Comparison of ENCODE assay signal across 1 cellular context in the genomic region with DNA sequence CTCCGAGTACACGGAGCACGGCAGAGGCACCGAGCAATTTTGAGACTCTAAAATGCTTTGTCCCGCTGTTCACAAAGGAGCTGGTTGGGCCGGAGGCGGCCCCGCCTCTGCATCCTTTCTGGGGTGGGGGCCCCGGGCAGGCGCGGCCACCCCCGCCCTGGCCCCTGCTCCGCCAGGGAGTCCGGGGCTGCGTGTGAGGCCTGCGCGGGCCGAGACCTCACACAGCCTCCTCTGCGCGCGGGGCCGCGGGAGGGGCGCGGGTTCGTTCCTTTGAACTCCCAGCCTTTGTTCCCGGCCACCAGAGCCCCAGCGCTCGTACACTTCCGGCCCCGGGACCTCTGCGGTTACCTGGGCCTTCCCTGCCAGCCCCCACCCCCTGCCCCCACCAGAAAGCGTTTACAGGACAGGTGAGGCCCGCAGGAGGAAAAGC.
A peak's percentile ranks its signal among the peaks of the same experiment; 100 is the strongest.
TF ChIP-seq lines count a peak whose summit lies in the region.

No MANE protein-coding gene starts in this region.

TF ChIP-seq in HepG2, 621 proteins besides CTCF, POLR2A, EP300 and RAD21 (continued from another document and continues in another):
- TF ChIP-seq, protein P1, sequence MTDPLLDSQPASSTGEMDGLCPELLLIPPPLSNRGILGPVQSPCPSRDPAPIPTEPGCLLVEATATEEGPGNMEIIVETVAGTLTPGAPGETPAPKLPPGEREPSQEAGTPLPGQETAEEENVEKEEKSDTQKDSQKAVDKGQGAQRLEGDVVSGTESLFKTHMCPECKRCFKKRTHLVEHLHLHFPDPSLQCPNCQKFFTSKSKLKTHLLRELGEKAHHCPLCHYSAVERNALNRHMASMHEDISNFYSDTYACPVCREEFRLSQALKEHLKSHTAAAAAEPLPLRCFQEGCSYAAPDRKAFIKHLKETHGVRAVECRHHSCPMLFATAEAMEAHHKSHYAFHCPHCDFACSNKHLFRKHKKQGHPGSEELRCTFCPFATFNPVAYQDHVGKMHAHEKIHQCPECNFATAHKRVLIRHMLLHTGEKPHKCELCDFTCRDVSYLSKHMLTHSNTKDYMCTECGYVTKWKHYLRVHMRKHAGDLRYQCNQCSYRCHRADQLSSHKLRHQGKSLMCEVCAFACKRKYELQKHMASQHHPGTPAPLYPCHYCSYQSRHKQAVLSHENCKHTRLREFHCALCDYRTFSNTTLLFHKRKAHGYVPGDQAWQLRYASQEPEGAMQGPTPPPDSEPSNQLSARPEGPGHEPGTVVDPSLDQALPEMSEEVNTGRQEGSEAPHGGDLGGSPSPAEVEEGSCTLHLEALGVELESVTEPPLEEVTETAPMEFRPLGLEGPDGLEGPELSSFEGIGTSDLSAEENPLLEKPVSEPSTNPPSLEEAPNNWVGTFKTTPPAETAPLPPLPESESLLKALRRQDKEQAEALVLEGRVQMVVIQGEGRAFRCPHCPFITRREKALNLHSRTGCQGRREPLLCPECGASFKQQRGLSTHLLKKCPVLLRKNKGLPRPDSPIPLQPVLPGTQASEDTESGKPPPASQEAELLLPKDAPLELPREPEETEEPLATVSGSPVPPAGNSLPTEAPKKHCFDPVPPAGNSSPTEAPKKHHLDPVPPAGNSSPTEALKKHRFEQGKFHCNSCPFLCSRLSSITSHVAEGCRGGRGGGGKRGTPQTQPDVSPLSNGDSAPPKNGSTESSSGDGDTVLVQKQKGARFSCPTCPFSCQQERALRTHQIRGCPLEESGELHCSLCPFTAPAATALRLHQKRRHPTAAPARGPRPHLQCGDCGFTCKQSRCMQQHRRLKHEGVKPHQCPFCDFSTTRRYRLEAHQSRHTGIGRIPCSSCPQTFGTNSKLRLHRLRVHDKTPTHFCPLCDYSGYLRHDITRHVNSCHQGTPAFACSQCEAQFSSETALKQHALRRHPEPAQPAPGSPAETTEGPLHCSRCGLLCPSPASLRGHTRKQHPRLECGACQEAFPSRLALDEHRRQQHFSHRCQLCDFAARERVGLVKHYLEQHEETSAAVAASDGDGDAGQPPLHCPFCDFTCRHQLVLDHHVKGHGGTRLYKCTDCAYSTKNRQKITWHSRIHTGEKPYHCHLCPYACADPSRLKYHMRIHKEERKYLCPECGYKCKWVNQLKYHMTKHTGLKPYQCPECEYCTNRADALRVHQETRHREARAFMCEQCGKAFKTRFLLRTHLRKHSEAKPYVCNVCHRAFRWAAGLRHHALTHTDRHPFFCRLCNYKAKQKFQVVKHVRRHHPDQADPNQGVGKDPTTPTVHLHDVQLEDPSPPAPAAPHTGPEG (CRISPR knock-in tag; IDR thresholded peaks at IDR 0.05), result no peak
- TF ChIP-seq ESRRA (CRISPR knock-in tag; IDR thresholded peaks at IDR 0.05; ENCODE audit: low read depth), result no peak
- TF ChIP-seq PAF1 (CRISPR knock-in tag; IDR thresholded peaks at IDR 0.05), result no peak
- no peak for TF ChIP-seq NBN (conservative IDR thresholded peaks at IDR 0.05)
- no peak for TF ChIP-seq SATB2 (CRISPR knock-in tag; IDR thresholded peaks at IDR 0.05)
- no peak for TF ChIP-seq ZNF570 (CRISPR knock-in tag; IDR thresholded peaks at IDR 0.05; ENCODE audit: borderline replicate concordance)
- TF ChIP-seq RNF2 (conservative IDR thresholded peaks at IDR 0.05; ENCODE audit: low read depth), result no peak
- no peak for TF ChIP-seq ZNF660 (CRISPR knock-in tag; IDR thresholded peaks at IDR 0.05; ENCODE audit: borderline replicate concordance, low read depth)
- peak; percentile 88 for TF ChIP-seq GABPB1 (CRISPR knock-in tag; IDR thresholded peaks at IDR 0.05)
- peak; percentile 61; the same call in 1 of the 2 replicates for TF ChIP-seq ZMYM3 (CRISPR knock-in tag; IDR thresholded peaks at IDR 0.05)
- TF ChIP-seq, protein P2, sequence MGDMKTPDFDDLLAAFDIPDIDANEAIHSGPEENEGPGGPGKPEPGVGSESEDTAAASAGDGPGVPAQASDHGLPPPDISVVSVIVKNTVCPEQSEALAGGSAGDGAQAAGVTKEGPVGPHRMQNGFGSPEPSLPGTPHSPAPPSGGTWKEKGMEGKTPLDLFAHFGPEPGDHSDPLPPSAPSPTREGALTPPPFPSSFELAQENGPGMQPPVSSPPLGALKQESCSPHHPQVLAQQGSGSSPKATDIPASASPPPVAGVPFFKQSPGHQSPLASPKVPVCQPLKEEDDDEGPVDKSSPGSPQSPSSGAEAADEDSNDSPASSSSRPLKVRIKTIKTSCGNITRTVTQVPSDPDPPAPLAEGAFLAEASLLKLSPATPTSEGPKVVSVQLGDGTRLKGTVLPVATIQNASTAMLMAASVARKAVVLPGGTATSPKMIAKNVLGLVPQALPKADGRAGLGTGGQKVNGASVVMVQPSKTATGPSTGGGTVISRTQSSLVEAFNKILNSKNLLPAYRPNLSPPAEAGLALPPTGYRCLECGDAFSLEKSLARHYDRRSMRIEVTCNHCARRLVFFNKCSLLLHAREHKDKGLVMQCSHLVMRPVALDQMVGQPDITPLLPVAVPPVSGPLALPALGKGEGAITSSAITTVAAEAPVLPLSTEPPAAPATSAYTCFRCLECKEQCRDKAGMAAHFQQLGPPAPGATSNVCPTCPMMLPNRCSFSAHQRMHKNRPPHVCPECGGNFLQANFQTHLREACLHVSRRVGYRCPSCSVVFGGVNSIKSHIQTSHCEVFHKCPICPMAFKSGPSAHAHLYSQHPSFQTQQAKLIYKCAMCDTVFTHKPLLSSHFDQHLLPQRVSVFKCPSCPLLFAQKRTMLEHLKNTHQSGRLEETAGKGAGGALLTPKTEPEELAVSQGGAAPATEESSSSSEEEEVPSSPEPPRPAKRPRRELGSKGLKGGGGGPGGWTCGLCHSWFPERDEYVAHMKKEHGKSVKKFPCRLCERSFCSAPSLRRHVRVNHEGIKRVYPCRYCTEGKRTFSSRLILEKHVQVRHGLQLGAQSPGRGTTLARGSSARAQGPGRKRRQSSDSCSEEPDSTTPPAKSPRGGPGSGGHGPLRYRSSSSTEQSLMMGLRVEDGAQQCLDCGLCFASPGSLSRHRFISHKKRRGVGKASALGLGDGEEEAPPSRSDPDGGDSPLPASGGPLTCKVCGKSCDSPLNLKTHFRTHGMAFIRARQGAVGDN (CRISPR knock-in tag; IDR thresholded peaks at IDR 0.05), result peak; percentile 80
- no peak for TF ChIP-seq FLYWCH1 (CRISPR knock-in tag; IDR thresholded peaks at IDR 0.05)
- TF ChIP-seq, protein P3, sequence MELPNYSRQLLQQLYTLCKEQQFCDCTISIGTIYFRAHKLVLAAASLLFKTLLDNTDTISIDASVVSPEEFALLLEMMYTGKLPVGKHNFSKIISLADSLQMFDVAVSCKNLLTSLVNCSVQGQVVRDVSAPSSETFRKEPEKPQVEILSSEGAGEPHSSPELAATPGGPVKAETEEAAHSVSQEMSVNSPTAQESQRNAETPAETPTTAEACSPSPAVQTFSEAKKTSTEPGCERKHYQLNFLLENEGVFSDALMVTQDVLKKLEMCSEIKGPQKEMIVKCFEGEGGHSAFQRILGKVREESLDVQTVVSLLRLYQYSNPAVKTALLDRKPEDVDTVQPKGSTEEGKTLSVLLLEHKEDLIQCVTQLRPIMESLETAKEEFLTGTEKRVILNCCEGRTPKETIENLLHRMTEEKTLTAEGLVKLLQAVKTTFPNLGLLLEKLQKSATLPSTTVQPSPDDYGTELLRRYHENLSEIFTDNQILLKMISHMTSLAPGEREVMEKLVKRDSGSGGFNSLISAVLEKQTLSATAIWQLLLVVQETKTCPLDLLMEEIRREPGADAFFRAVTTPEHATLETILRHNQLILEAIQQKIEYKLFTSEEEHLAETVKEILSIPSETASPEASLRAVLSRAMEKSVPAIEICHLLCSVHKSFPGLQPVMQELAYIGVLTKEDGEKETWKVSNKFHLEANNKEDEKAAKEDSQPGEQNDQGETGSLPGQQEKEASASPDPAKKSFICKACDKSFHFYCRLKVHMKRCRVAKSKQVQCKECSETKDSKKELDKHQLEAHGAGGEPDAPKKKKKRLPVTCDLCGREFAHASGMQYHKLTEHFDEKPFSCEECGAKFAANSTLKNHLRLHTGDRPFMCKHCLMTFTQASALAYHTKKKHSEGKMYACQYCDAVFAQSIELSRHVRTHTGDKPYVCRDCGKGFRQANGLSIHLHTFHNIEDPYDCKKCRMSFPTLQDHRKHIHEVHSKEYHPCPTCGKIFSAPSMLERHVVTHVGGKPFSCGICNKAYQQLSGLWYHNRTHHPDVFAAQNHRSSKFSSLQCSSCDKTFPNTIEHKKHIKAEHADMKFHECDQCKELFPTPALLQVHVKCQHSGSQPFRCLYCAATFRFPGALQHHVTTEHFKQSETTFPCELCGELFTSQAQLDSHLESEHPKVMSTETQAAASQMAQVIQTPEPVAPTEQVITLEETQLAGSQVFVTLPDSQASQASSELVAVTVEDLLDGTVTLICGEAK (IDR thresholded peaks at IDR 0.05), result no peak
- TF ChIP-seq, protein P3 (CRISPR knock-in tag; IDR thresholded peaks at IDR 0.05), result no peak
- TF ChIP-seq, protein P4, sequence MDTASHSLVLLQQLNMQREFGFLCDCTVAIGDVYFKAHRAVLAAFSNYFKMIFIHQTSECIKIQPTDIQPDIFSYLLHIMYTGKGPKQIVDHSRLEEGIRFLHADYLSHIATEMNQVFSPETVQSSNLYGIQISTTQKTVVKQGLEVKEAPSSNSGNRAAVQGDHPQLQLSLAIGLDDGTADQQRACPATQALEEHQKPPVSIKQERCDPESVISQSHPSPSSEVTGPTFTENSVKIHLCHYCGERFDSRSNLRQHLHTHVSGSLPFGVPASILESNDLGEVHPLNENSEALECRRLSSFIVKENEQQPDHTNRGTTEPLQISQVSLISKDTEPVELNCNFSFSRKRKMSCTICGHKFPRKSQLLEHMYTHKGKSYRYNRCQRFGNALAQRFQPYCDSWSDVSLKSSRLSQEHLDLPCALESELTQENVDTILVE (CRISPR knock-in tag; IDR thresholded peaks at IDR 0.05), result peak; percentile 37; the same call in 1 of the 2 replicates
- no peak for TF ChIP-seq ZNF326 (CRISPR knock-in tag; IDR thresholded peaks at IDR 0.05; ENCODE audit: borderline replicate concordance)
- no peak for TF ChIP-seq ZNF562 (CRISPR knock-in tag; IDR thresholded peaks at IDR 0.05; ENCODE audit: borderline replicate concordance)
- TF ChIP-seq, protein P5, sequence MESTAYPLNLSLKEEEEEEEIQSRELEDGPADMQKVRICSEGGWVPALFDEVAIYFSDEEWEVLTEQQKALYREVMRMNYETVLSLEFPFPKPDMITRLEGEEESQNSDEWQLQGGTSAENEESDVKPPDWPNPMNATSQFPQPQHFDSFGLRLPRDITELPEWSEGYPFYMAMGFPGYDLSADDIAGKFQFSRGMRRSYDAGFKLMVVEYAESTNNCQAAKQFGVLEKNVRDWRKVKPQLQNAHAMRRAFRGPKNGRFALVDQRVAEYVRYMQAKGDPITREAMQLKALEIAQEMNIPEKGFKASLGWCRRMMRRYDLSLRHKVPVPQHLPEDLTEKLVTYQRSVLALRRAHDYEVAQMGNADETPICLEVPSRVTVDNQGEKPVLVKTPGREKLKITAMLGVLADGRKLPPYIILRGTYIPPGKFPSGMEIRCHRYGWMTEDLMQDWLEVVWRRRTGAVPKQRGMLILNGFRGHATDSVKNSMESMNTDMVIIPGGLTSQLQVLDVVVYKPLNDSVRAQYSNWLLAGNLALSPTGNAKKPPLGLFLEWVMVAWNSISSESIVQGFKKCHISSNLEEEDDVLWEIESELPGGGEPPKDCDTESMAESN (CRISPR knock-in tag; conservative IDR thresholded peaks at IDR 0.05), result no peak
- TF ChIP-seq, protein P6, sequence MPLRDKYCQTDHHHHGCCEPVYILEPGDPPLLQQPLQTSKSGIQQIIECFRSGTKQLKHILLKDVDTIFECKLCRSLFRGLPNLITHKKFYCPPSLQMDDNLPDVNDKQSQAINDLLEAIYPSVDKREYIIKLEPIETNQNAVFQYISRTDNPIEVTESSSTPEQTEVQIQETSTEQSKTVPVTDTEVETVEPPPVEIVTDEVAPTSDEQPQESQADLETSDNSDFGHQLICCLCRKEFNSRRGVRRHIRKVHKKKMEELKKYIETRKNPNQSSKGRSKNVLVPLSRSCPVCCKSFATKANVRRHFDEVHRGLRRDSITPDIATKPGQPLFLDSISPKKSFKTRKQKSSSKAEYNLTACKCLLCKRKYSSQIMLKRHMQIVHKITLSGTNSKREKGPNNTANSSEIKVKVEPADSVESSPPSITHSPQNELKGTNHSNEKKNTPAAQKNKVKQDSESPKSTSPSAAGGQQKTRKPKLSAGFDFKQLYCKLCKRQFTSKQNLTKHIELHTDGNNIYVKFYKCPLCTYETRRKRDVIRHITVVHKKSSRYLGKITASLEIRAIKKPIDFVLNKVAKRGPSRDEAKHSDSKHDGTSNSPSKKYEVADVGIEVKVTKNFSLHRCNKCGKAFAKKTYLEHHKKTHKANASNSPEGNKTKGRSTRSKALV (CRISPR knock-in tag; IDR thresholded peaks at IDR 0.05), result peak; percentile 68; the same call in 1 of the 2 replicates
- TF ChIP-seq JUN (CRISPR knock-in tag; IDR thresholded peaks at IDR 0.05), result no peak
- no peak for TF ChIP-seq ZFP82 (CRISPR knock-in tag; IDR thresholded peaks at IDR 0.05; ENCODE audit: borderline replicate concordance)
- TF ChIP-seq FOSL1 (CRISPR knock-in tag; IDR thresholded peaks at IDR 0.05; ENCODE audit: borderline replicate concordance), result no peak
- TF ChIP-seq NFKBIZ (CRISPR knock-in tag; IDR thresholded peaks at IDR 0.05), result no peak
- peak; percentile 52; the same call in 1 of the 2 replicates for TF ChIP-seq TARDBP (CRISPR knock-in tag; IDR thresholded peaks at IDR 0.05)
- TF ChIP-seq ZNF7 (CRISPR knock-in tag; IDR thresholded peaks at IDR 0.05), result no peak
- TF ChIP-seq SRY (CRISPR knock-in tag; IDR thresholded peaks at IDR 0.05), result 0 out of 2 replicates have a peak, but pooled peaks have one; percentile 11
- no peak for TF ChIP-seq ELF4 (CRISPR knock-in tag; IDR thresholded peaks at IDR 0.05; ENCODE audit: borderline replicate concordance)
- no peak for TF ChIP-seq KLF16 (CRISPR knock-in tag; IDR thresholded peaks at IDR 0.05)
